Comparison of ENCODE assay signal across 19 cellular contexts in the genomic region with DNA sequence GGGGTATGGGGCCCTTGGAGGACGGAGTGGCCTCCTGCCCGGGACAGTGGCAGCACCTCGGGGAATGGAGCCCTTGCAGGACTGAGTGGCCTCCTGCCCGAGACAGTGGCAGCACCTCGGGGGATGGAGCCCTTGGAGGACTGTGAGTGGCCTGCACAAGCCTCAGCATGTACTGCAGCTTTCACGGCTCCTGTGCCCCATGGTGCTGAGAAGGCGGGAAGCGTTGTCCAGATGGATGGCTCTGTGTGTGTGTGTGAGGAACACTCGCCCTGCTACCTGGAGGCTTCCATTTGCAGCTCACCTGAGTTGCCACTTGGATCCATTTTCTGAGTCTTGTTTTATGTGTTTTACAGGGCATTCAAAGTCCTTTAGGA.
"Had no signal": no experiment of that assay in that cellular context is flagged by ENCODE, and none has a peak within 500 bp of the region (broad histone marks: within the 10 kb centered on the region; RNA-seq: fewer than 3 reads in every experiment).

No MANE protein-coding gene starts in this region.

- FAIRE-seq: HepG2, RCC 7860 had no signal

- H3K27ac ChIP-seq: SJSA1, SK-N-MC had no signal

- H3K36me3 ChIP-seq: MG63, SJSA1 had no signal

- DNase-seq: IMR-90, Karpas-422, KG1, MG63, NCI-H1092, NCI-H1436, NCI-H187, NCI-H2081 treated with DMSO at 0.1 percent for 48 hours, NCI-H2227 treated with DMSO at 0.1 percent for 48 hours, NCI-H524, NCI-H526 treated with DMSO at 0.1 percent for 48 hours, NCI-H774, Right ventricle myocardium superior, RPMI8226, SIG-M5 had no signal

- H3K4me3 ChIP-seq: MG63, SJSA1, SK-N-MC had no signal

- H3K4me1 ChIP-seq: SJSA1 had no signal

- ATAC-seq: HepG2 had no signal
